Comparison of ENCODE assay signal across 8 cellular contexts in the genomic region with DNA sequence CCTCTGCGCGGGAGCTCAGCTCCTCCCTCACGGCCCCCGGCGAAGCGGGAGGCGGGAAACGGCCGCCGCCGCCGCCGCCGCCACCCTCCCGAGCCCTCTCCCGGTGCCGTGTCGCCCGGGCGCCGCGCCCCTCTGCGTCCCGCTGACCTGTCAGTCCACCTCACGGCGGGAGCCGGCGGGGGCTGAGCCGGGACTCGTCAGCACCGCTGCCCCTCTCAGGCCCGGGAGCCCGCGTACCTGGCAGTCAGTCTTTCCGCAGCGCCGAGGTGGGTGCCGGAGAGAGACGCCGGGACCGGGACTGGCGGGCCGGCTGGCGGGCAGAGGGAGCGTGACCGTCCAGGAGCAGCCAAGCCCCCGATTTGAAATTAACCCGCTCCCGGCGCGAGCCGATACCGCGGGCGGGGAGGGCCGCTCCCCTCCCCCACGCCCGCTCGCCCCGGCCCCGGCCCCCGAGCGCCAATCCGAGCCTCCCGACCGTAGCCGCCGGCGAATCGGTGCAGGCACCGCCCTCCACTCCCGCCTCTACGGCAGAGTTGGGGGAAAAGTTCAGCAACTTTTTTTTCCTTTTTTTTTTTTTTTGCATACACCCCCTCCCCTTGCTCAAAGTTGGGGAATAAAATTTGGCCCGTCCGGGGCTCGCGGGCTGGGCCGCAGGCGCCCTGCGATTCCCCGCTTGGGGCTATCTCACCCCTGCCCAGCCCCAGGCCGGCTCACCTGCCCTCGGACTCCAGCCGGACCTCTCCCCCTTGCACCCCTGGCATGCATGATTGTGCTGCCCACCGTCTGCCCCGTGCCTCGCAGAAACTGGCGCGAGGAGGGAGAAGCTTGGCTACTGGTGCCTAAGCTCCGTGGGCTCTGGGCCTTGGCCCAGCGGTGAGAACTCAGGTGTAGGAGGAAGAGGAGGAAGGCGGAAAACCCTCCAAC. TPM values are rescaled to one million over a fixed set of nuclear protein-coding genes. Genes with fewer than 3 reads are reported as not detected.
A peak's percentile ranks its signal among the peaks of the same experiment; 100 is the strongest.
DNase-seq lines count a peak whose midpoint lies in the region; ATAC-seq lines count a peak whose summit lies in the region.

No MANE protein-coding gene starts in this region.

- H3K4me1 ChIP-seq in neuron (ENCODE audit: insufficient read depth, low read length) = peaks cover 12% of the 10 kb centered on the region

- peaks cover 32% of the 10 kb centered on the region for H3K27me3 ChIP-seq in neuron (ENCODE audit: insufficient read depth, low read length)

- peak overlapping the region; percentile 78 for H2AFZ ChIP-seq in neuron (ENCODE audit: low read depth, low read length)

- peak; percentile 33 for ATAC-seq in GM19463 (IDR thresholded peaks at IDR 0.05; ENCODE audit: unreplicated experiment)
- ATAC-seq in HG03460 (IDR thresholded peaks at IDR 0.05; ENCODE audit: unreplicated experiment) = peak; percentile 33
- ATAC-seq in esophagus mucosa = peak; percentile 20

- peak; percentile 55 for DNase-seq in ELF-1 (ENCODE audit: low read depth, low spot score)
- peak; percentile 12 for DNase-seq in T-helper 22 cell (ENCODE audit: low read depth)
- no peak for DNase-seq in NCI-H1694 treated with DMSO at 0.1 percent for 48 hours (lab: John Stamatoyannopoulos, UW)
- no peak for DNase-seq in activated gamma-delta T cell treated with Interleukin-2 at 50 U/mL for 16 hours

- no peaks in the 10 kb centered on the region for H3K9me3 ChIP-seq in neuron (ENCODE audit: low read length)

- H3K4me3 ChIP-seq in neuron (ENCODE audit: low read length) = peak overlapping the region; percentile 91

- H3K36me3 ChIP-seq in neuron (ENCODE audit: insufficient read depth, low read length) = peaks cover 9% of the 10 kb centered on the region

RNA-seq across cellular contexts. Expression of a gene that starts 0.8 kb away (rescaled TPM):
- 5.2 TPM for total RNA-seq in esophagus mucosa

RNA-seq across cellular contexts. Expression of a gene that starts 39.7 kb away (rescaled TPM):
- not detected for total RNA-seq in esophagus mucosa

Comparison
In these comparisons a context has a peak if more than half of its experiments do, and no peak if none do; other contexts are left out.
1. DNase-seq: peak in ELF-1 (single experiment) and T-helper 22 cell (single experiment); none in NCI-H1694 treated with DMSO at 0.1 percent for 48 hours (single experiment) and activated gamma-delta T cell treated with Interleukin-2 at 50 U/mL for 16 hours (single experiment).
2. Peak in every context shown above with its lines, with median percentiles within 50 percentile points of each other: ATAC-seq.